Comparison of ENCODE assay signal across 1 cellular context in genomic region chr10:13346912-13347234, GRCh38.
TF ChIP-seq lines count a peak whose summit lies in the region.

No MANE protein-coding gene starts in this region.

TF ChIP-seq in GM12878, 131 proteins besides CTCF, POLR2A, EP300 and RAD21 (continued from another document):
- no peak for TF ChIP-seq USF2 (IDR thresholded peaks at IDR 0.05; ENCODE audit: borderline replicate concordance, low read depth, low read length)
- no peak for TF ChIP-seq MEF2B (IDR thresholded peaks at IDR 0.05; ENCODE audit: partially characterized antibody, poor library complexity, severe bottlenecking)
- no peak for TF ChIP-seq TCF3 (IDR thresholded peaks at IDR 0.05; ENCODE audit: borderline replicate concordance, insufficient read depth, low read depth, low read length)
- no peak for TF ChIP-seq CBX5 (IDR thresholded peaks at IDR 0.05; ENCODE audit: low read depth)
- TF ChIP-seq IKZF2 (IDR thresholded peaks at IDR 0.05) = no peak
- no peak for TF ChIP-seq ATF3 (IDR thresholded peaks at IDR 0.05; ENCODE audit: borderline replicate concordance, extremely low read depth, low read depth, low read length)
- TF ChIP-seq SIX5 (IDR thresholded peaks at IDR 0.05; ENCODE audit: low read depth, low read length, severe bottlenecking) = no peak
- no peak for TF ChIP-seq TARDBP (IDR thresholded peaks at IDR 0.05; ENCODE audit: borderline replicate concordance)
- no peak for TF ChIP-seq NBN (IDR thresholded peaks at IDR 0.05)
- no peak for TF ChIP-seq NR2C1 (IDR thresholded peaks at IDR 0.05)
- TF ChIP-seq CBFB (IDR thresholded peaks at IDR 0.05; ENCODE audit: low read depth) = no peak
- no peak for TF ChIP-seq RUNX3 (IDR thresholded peaks at IDR 0.05; ENCODE audit: low read length)
- no peak for TF ChIP-seq ZNF207 (IDR thresholded peaks at IDR 0.05; ENCODE audit: borderline replicate concordance)
- no peak for TF ChIP-seq MYC (IDR thresholded peaks at IDR 0.05; ENCODE audit: insufficient read depth, insufficient read length, insufficient replicate concordance, low read length, severe bottlenecking)
- no peak for TF ChIP-seq FOXM1 (IDR thresholded peaks at IDR 0.05; ENCODE audit: low read depth, low read length)
TF ChIP-seq in GM12878: peak in this region for 0.
